1 cellular context compared by ENCODE assay signal in genomic region chr17:41326173-41327145, GRCh38.
TF ChIP-seq lines count a peak whose summit lies in the region.

No MANE protein-coding gene starts in this region.

TF ChIP-seq in H1, 55 proteins besides CTCF, POLR2A, EP300 and RAD21:
- TF ChIP-seq NRF1 (IDR thresholded peaks at IDR 0.05; ENCODE audit: low read depth, low read length) (no peak), JUND (IDR thresholded peaks at IDR 0.05; ENCODE audit: low read length) (no peak), TAF7 (optimal IDR thresholded peaks at IDR 0.05; ENCODE audit: borderline replicate concordance, low read depth, low read length) (no peak), TEAD4 (IDR thresholded peaks at IDR 0.05; ENCODE audit: low read depth, low read length) (no peak), EZH2 (IDR thresholded peaks at IDR 0.05; ENCODE audit: low read depth, low read length, severe bottlenecking) (no peak), GTF2F1 (IDR thresholded peaks at IDR 0.05; ENCODE audit: borderline replicate concordance, low read depth, low read length) (no peak), MAFK (IDR thresholded peaks at IDR 0.05; ENCODE audit: low read depth, low read length) (no peak), SUZ12 (IDR thresholded peaks at IDR 0.05; ENCODE audit: low read length) (no peak), NANOG (IDR thresholded peaks at IDR 0.05; ENCODE audit: insufficient read depth, low read depth, low read length, poor library complexity, severe bottlenecking) (no peak), RNF2 (IDR thresholded peaks at IDR 0.05; ENCODE audit: borderline replicate concordance, low read depth, low read length, missing control alignments, poor library complexity, severe bottlenecking) (no peak), CBX5 (IDR thresholded peaks at IDR 0.05; ENCODE audit: low read depth, low read length) (no peak), TCF12 (IDR thresholded peaks at IDR 0.05; ENCODE audit: low read depth, low read length) (no peak), SP4 (IDR thresholded peaks at IDR 0.05; ENCODE audit: low read length) (no peak), GABPA (IDR thresholded peaks at IDR 0.05; ENCODE audit: borderline replicate concordance, insufficient read depth, low read length) (no peak)
- TF ChIP-seq, protein P1, sequence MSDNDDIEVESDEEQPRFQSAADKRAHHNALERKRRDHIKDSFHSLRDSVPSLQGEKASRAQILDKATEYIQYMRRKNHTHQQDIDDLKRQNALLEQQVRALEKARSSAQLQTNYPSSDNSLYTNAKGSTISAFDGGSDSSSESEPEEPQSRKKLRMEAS (IDR thresholded peaks at IDR 0.05): no peak
- TF ChIP-seq, protein P2, sequence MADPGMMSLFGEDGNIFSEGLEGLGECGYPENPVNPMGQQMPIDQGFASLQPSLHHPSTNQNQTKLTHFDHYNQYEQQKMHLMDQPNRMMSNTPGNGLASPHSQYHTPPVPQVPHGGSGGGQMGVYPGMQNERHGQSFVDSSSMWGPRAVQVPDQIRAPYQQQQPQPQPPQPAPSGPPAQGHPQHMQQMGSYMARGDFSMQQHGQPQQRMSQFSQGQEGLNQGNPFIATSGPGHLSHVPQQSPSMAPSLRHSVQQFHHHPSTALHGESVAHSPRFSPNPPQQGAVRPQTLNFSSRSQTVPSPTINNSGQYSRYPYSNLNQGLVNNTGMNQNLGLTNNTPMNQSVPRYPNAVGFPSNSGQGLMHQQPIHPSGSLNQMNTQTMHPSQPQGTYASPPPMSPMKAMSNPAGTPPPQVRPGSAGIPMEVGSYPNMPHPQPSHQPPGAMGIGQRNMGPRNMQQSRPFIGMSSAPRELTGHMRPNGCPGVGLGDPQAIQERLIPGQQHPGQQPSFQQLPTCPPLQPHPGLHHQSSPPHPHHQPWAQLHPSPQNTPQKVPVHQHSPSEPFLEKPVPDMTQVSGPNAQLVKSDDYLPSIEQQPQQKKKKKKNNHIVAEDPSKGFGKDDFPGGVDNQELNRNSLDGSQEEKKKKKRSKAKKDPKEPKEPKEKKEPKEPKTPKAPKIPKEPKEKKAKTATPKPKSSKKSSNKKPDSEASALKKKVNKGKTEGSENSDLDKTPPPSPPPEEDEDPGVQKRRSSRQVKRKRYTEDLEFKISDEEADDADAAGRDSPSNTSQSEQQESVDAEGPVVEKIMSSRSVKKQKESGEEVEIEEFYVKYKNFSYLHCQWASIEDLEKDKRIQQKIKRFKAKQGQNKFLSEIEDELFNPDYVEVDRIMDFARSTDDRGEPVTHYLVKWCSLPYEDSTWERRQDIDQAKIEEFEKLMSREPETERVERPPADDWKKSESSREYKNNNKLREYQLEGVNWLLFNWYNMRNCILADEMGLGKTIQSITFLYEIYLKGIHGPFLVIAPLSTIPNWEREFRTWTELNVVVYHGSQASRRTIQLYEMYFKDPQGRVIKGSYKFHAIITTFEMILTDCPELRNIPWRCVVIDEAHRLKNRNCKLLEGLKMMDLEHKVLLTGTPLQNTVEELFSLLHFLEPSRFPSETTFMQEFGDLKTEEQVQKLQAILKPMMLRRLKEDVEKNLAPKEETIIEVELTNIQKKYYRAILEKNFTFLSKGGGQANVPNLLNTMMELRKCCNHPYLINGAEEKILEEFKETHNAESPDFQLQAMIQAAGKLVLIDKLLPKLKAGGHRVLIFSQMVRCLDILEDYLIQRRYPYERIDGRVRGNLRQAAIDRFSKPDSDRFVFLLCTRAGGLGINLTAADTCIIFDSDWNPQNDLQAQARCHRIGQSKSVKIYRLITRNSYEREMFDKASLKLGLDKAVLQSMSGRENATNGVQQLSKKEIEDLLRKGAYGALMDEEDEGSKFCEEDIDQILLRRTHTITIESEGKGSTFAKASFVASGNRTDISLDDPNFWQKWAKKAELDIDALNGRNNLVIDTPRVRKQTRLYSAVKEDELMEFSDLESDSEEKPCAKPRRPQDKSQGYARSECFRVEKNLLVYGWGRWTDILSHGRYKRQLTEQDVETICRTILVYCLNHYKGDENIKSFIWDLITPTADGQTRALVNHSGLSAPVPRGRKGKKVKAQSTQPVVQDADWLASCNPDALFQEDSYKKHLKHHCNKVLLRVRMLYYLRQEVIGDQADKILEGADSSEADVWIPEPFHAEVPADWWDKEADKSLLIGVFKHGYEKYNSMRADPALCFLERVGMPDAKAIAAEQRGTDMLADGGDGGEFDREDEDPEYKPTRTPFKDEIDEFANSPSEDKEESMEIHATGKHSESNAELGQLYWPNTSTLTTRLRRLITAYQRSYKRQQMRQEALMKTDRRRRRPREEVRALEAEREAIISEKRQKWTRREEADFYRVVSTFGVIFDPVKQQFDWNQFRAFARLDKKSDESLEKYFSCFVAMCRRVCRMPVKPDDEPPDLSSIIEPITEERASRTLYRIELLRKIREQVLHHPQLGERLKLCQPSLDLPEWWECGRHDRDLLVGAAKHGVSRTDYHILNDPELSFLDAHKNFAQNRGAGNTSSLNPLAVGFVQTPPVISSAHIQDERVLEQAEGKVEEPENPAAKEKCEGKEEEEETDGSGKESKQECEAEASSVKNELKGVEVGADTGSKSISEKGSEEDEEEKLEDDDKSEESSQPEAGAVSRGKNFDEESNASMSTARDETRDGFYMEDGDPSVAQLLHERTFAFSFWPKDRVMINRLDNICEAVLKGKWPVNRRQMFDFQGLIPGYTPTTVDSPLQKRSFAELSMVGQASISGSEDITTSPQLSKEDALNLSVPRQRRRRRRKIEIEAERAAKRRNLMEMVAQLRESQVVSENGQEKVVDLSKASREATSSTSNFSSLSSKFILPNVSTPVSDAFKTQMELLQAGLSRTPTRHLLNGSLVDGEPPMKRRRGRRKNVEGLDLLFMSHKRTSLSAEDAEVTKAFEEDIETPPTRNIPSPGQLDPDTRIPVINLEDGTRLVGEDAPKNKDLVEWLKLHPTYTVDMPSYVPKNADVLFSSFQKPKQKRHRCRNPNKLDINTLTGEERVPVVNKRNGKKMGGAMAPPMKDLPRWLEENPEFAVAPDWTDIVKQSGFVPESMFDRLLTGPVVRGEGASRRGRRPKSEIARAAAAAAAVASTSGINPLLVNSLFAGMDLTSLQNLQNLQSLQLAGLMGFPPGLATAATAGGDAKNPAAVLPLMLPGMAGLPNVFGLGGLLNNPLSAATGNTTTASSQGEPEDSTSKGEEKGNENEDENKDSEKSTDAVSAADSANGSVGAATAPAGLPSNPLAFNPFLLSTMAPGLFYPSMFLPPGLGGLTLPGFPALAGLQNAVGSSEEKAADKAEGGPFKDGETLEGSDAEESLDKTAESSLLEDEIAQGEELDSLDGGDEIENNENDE (IDR thresholded peaks at IDR 0.05; ENCODE audit: insufficient replicate concordance, low read length): no peak
